In genomic region chr1:42381424-42381673, GRCh38 we compare ENCODE assay signal across 9 cellular contexts. TPM values are rescaled to one million over a fixed set of nuclear protein-coding genes. Genes with fewer than 3 reads are reported as not detected.
DNase-seq lines count a peak whose midpoint lies in the region; TF ChIP-seq lines count a peak whose summit lies in the region.
"Had no signal": no experiment of that assay in that cellular context is flagged by ENCODE, and none has a peak within 500 bp of the region (broad histone marks: within the 10 kb centered on the region; RNA-seq: fewer than 3 reads in every experiment).

No MANE protein-coding gene starts in this region.

- intact Hi-C loops in breast epithelium (cut with DNase I; ENCODE audit: low total_unique reads) (no loop called here), mammary epithelial cell (cut with micrococcal nuclease) (no loop called here), testis (cut with DNase I; ENCODE audit: low total_unique reads) (no loop called here)

- no peak for TF ChIP-seq CTCF in breast epithelium (IDR thresholded peaks at IDR 0.05)
- no peak for TF ChIP-seq CTCF in mammary epithelial cell (conservative IDR thresholded peaks at IDR 0.05 in 1 of 2, IDR thresholded peaks at IDR 0.05 in 1 of 2; ENCODE audit: extremely low read depth in 1 of 2, insufficient read depth in 1 of 2, low read depth in 1 of 2, low read length in 2 of 2)
- no peak for TF ChIP-seq CTCF in VCaP (conservative IDR thresholded peaks at IDR 0.05)
- no peak for TF ChIP-seq CTCF in testis (IDR thresholded peaks at IDR 0.05)

- WGBS in mammary epithelial cell (ENCODE audit: low coverage, missing lambda C conversion rate) = 48% methylated on average over 2 of the region's 2 CpGs
- 49% methylated on average over 2 of the region's 2 CpGs for WGBS in thymus
- WGBS in testis, 2 donors = 16 to 32% methylated on average over 2 of the region's 2 CpGs

- no peak for TF ChIP-seq POLR2A in breast epithelium (IDR thresholded peaks at IDR 0.05)
- no peak for TF ChIP-seq POLR2A in testis (IDR thresholded peaks at IDR 0.05)

- BruUV-seq in mammary epithelial cell (replicated peaks; lab: Mats Ljungman, UMichigan) = no TSS peak

- H3K4me3 ChIP-seq in breast epithelium (peak overlapping the region in 2 of 3 donors; percentile 48 to 66), mammary epithelial cell (replicated peaks in 1 of 3; ENCODE audit: insufficient read depth in 1 of 3, low read depth in 2 of 3, low read length in 3 of 3) (no peak overlapping the region), iPS-20b (ENCODE audit: low read length) (peak overlapping the region; percentile 76), thymus (ENCODE audit: low read length) (peak overlapping the region; percentile 76), testis (peak overlapping the region in 1 of 2 donors; percentile 47)

- H3K27ac ChIP-seq in breast epithelium (no peak overlapping the region), mammary epithelial cell (ENCODE audit: insufficient read depth, low read depth, low read length) (no peak overlapping the region), VCaP (peak overlapping the region; percentile 76), iPS-20b (ENCODE audit: low read length) (no peak overlapping the region), thymus (ENCODE audit: low read depth) (no peak overlapping the region), testis (no peak overlapping the region)

- H3K4me2 ChIP-seq in mammary epithelial cell (ENCODE audit: insufficient read depth, low read depth, low read length) = no peak overlapping the region

- no peaks in the 10 kb centered on the region for H3K36me3 ChIP-seq in breast epithelium
- no peaks in the 10 kb centered on the region for H3K36me3 ChIP-seq in mammary epithelial cell (ENCODE audit: insufficient read depth, low read length)
- no peaks in the 10 kb centered on the region for H3K36me3 ChIP-seq in iPS-20b (ENCODE audit: insufficient read depth, low read depth, low read length)
- H3K36me3 ChIP-seq in thymus (ENCODE audit: control insufficient read depth, insufficient read depth) = no peaks in the 10 kb centered on the region
- H3K36me3 ChIP-seq in testis (ENCODE audit: low read depth, missing control alignments) = no peaks in the 10 kb centered on the region

- no peaks in the 10 kb centered on the region for H4K20me1 ChIP-seq in mammary epithelial cell (ENCODE audit: insufficient read depth, low read length)

- H3K9me3 ChIP-seq in breast epithelium = no peaks in the 10 kb centered on the region
- no peaks in the 10 kb centered on the region for H3K9me3 ChIP-seq in mammary epithelial cell (replicated peaks; ENCODE audit: insufficient read depth, low read length)
- no peaks in the 10 kb centered on the region for H3K9me3 ChIP-seq in iPS-20b (ENCODE audit: insufficient read depth, low read depth, low read length)
- H3K9me3 ChIP-seq in thymus (ENCODE audit: control insufficient read depth) = no peaks in the 10 kb centered on the region
- H3K9me3 ChIP-seq in testis = no peaks in the 10 kb centered on the region

- DNase-seq in breast epithelium (ENCODE audit: low spot score in 2 of 2) = no peak
- no peak for DNase-seq in mammary epithelial cell
- DNase-seq in HK-2 (ENCODE audit: unreplicated experiment) = no peak
- DNase-seq in testis = no peak
- DNase-seq in stimulated activated CD4-positive, alpha-beta T cell treated with anti-CD3 and anti-CD28 coated beads, Interleukin-4, amount 100 ng/mL, for 4 hours = no peak
- DNase-seq: NCI-H1436 had no signal

- CTCF ChIA-PET in mammary epithelial cell (lab: Charles Lee; ENCODE audit: low non-redundant PET) = no interaction called here

- no peak overlapping the region for H3K9ac ChIP-seq in mammary epithelial cell (ENCODE audit: insufficient read depth, low read length)
- H3K9ac ChIP-seq in iPS-20b (ENCODE audit: low read depth, low read length) = peak overlapping the region; percentile 45; the same call in 1 of the 2 replicates

- H3K27me3 ChIP-seq in breast epithelium (peaks cover 0 to 11% of the 10 kb centered on the region in 2 donors), mammary epithelial cell (ENCODE audit: insufficient read depth, low read length) (no peaks in the 10 kb centered on the region), iPS-20b (ENCODE audit: insufficient read depth, low read length) (peaks cover 50% of the 10 kb centered on the region), thymus (ENCODE audit: control insufficient read depth, insufficient read depth) (peaks cover 35% of the 10 kb centered on the region), testis (no peaks in the 10 kb centered on the region)

- in situ Hi-C loops in mammary epithelial cell (cut with MboI; ENCODE audit: low sequenced_read_pairs in 2 of 2) = no loop called here

- dilution Hi-C loops in mammary epithelial cell (cut with HindIII; ENCODE audit: low sequenced_read_pairs) = no loop called here

- no peak overlapping the region for H2AFZ ChIP-seq in mammary epithelial cell (ENCODE audit: low read depth, low read length)

- peaks cover 0 to 5% of the 10 kb centered on the region in 2 donors for H3K4me1 ChIP-seq in breast epithelium
- H3K4me1 ChIP-seq in mammary epithelial cell (ENCODE audit: insufficient read depth, low read length) = peaks cover 4% of the 10 kb centered on the region
- no peaks in the 10 kb centered on the region for H3K4me1 ChIP-seq in iPS-20b (ENCODE audit: insufficient read depth, low read length)
- H3K4me1 ChIP-seq in thymus (ENCODE audit: control insufficient read depth, insufficient read depth, low read length) = peaks cover 5% of the 10 kb centered on the region
- H3K4me1 ChIP-seq in testis = no peaks in the 10 kb centered on the region

- H3K79me2 ChIP-seq in mammary epithelial cell (ENCODE audit: insufficient read depth, low read length) = no peaks in the 10 kb centered on the region

RNA-seq across cellular contexts. Expression of gene RIMKLA, which starts 0.8 kb away (rescaled TPM):
- total RNA-seq in breast epithelium (under 1 TPM; 0.32 to 0.73 (median 0.66) TPM), mammary epithelial cell (not detected), testis (1 to 10 TPM; 2.4 to 2.6 TPM)
- polyA plus RNA-seq in mammary epithelial cell (0.03 TPM), thymus (0.14 TPM), testis (ENCODE audit: insufficient read depth, low read depth, low replicate concordance) (2.2 TPM)
- polyA minus RNA-seq in mammary epithelial cell = not detected

RNA-seq across cellular contexts. Expression of gene FOXJ3, which starts 46.3 kb away (rescaled TPM):
- total RNA-seq in breast epithelium = 10 to 100 TPM; 52.6 to 82.7 (median 57.7) TPM
- 10 to 100 TPM; 40.8 to 43.1 TPM for total RNA-seq in mammary epithelial cell
- 28.4 TPM for polyA plus RNA-seq in mammary epithelial cell
- 46.6 TPM for polyA minus RNA-seq in mammary epithelial cell
- 19.7 TPM for polyA plus RNA-seq in thymus
- 10 to 100 TPM; 64.4 to 80.1 TPM for total RNA-seq in testis
- 38.9 TPM for polyA plus RNA-seq in testis (ENCODE audit: insufficient read depth, low read depth, low replicate concordance)

Comparison
In these comparisons a context has a peak if more than half of its experiments do, and no peak if none do; other contexts are left out.
1. H3K4me3 ChIP-seq: peak in breast epithelium (2 of 3), iPS-20b (single experiment) and thymus (single experiment); none in mammary epithelial cell (0 of 3).